Comparison of ENCODE assay signal across 17 cellular contexts in the genomic region with DNA sequence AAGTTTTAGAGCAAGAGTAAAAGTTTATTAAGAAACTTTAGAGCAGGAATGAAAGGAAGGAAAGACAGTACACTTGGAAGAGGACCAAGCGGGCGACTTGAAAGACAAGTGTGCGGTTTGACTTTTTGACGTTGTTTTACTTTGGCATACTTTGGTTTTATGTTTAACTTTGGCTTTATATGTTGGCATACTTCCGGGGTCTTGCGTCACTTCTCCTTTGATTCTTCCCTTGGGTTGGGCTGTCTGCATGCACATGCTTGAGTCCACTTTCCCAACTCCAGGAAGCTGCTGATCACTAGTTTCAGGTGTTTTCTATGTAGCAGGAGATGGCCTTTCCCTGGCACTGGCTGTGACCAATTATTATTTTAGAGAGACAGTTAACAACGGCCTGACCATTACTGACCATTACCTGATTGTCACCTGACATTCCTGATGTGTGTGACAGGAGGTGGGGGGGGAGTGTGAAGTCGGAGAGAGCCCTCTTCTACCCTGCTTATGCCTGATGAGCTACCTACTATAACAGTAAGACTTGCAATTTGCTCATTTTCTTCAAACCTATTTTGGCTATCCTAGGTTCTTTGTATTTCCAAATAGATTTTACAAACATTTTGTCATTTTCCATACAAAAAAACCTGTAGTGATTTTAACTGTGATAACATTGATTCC. TPM values are rescaled to one million over a fixed set of nuclear protein-coding genes. Genes with fewer than 3 reads are reported as not detected.
DNase-seq lines count a peak whose midpoint lies in the region; ATAC-seq and TF ChIP-seq lines count a peak whose summit lies in the region.
"Had no signal": no experiment of that assay in that cellular context is flagged by ENCODE, and none has a peak within 500 bp of the region (broad histone marks: within the 10 kb centered on the region; RNA-seq: fewer than 3 reads in every experiment).

No MANE protein-coding gene starts in this region.

- intact Hi-C loops in Calu3 (cut with micrococcal nuclease; ENCODE audit: unreplicated experiment) (loop anchor here (5.0 kb wide), 1 partner anchor 78 kb away; a partner anchor contains a TSS), esophagus squamous epithelium (cut with DNase I) (no loop called here)
- intact Hi-C loops in activated CD4-positive, alpha-beta memory T cell treated with anti-CD3 and anti-CD28 coated beads for 36 hours (cut with micrococcal nuclease): no loop called here

- H3K9me3 Mint-ChIP-seq in Calu3 (ENCODE audit: low read depth, unreplicated experiment): peaks cover 3% of the 10 kb centered on the region
- H3K9me3 Mint-ChIP-seq in activated T-helper 17 cell treated with anti-CD3 and anti-CD28 coated beads, Interleukin-2, amount 50 U/mL, for 72 hours: no peaks in the 10 kb centered on the region
- peaks cover 17% of the 10 kb centered on the region for H3K9me3 Mint-ChIP-seq in activated CD4-positive, alpha-beta memory T cell treated with anti-CD3 and anti-CD28 coated beads for 36 hours

- peaks cover 22% of the 10 kb centered on the region for H3K4me1 Mint-ChIP-seq in Calu3 (ENCODE audit: low read depth, unreplicated experiment)
- H3K4me1 Mint-ChIP-seq in activated T-helper 17 cell treated with anti-CD3 and anti-CD28 coated beads, Interleukin-2, amount 50 U/mL, for 72 hours: peaks cover 17% of the 10 kb centered on the region
- peaks cover 27% of the 10 kb centered on the region for H3K4me1 Mint-ChIP-seq in activated CD4-positive, alpha-beta memory T cell treated with anti-CD3 and anti-CD28 coated beads for 36 hours (ENCODE audit: low read depth)

- TF ChIP-seq POLR2A in esophagus squamous epithelium (IDR thresholded peaks at IDR 0.05): no peak

- DNase-seq in Calu3: peak; percentile 78
- DNase-seq in RPMI7951 (ENCODE audit: low read depth): peak; percentile 77
- no peak for DNase-seq in esophagus squamous epithelium (lab: John Stamatoyannopoulos, UW)
- no peak for DNase-seq in effector CD8-positive, alpha-beta T cell (lab: John Stamatoyannopoulos, UW)
- no peak for DNase-seq in activated CD4-positive, alpha-beta memory T cell treated with anti-CD3 and anti-CD28 coated beads for 36 hours
- no peak for DNase-seq in NCI-H446 treated with DMSO at 0.1 percent for 48 hours (lab: John Stamatoyannopoulos, UW)
- DNase-seq: activated CD4-positive, alpha-beta T cell treated with anti-CD3 and anti-CD28 coated beads for 4 hours; activated T-cell treated with anti-CD3 and anti-CD28 coated beads, Interleukin-2, amount 50 U/mL, for 1 hour; cerebellar nuclear complex; DMS 273 treated with DMSO at 0.1 percent for 48 hours; NCI-H2081 treated with DMSO at 0.1 percent for 48 hours; stimulated activated naive B cell treated with anti-CD40 and anti-IgM and Interleukin-4, amounts not matched to agents 10 μg/mL and 1 μg/mL and 100 μg/mL, for 72 hours; uterus had no signal

- peaks cover 9% of the 10 kb centered on the region for H3K36me3 Mint-ChIP-seq in Calu3 (ENCODE audit: insufficient read depth, unreplicated experiment)
- H3K36me3 Mint-ChIP-seq in activated T-helper 17 cell treated with anti-CD3 and anti-CD28 coated beads, Interleukin-2, amount 50 U/mL, for 72 hours (ENCODE audit: low read depth): no peaks in the 10 kb centered on the region
- H3K36me3 Mint-ChIP-seq in activated CD4-positive, alpha-beta memory T cell treated with anti-CD3 and anti-CD28 coated beads for 36 hours: peaks cover 5% of the 10 kb centered on the region

- TF ChIP-seq CTCF in Calu3 (IDR thresholded peaks at IDR 0.05; ENCODE audit: unreplicated experiment) (no peak), esophagus squamous epithelium (IDR thresholded peaks at IDR 0.05) (no peak)

- H3K4me3 ChIP-seq in esophagus squamous epithelium (no peak overlapping the region), mucosa of stomach (ENCODE audit: low read length) (no peak overlapping the region)
- H3K4me3 ChIP-seq: uterus had no signal

- CTCF ChIA-PET in Calu3 (lab: Charles Lee): no interaction called here
- CTCF ChIA-PET in activated CD4-positive, alpha-beta memory T cell treated with anti-CD3 and anti-CD28 coated beads for 36 hours (lab: Charles Lee): no interaction called here

- no peak for ATAC-seq in activated T-helper 17 cell treated with anti-CD3 and anti-CD28 coated beads, Interleukin-2, amount 50 U/mL, for 72 hours (replicated peaks)
- ATAC-seq: stimulated activated naive B cell treated with anti-CD40 and anti-IgM and Interleukin-4, amounts not matched to agents 10 μg/mL and 1 μg/mL and 100 μg/mL, for 72 hours had no signal

- H3K27ac Mint-ChIP-seq in Calu3 (ENCODE audit: unreplicated experiment): peak overlapping the region; percentile 81
- no peak overlapping the region for H3K27ac Mint-ChIP-seq in activated T-helper 17 cell treated with anti-CD3 and anti-CD28 coated beads, Interleukin-2, amount 50 U/mL, for 72 hours
- H3K27ac Mint-ChIP-seq in activated CD4-positive, alpha-beta memory T cell treated with anti-CD3 and anti-CD28 coated beads for 36 hours: no peak overlapping the region
- H3K27ac Mint-ChIP-seq: stimulated activated naive B cell treated with anti-CD40 and anti-IgM and Interleukin-4, amounts not matched to agents 10 μg/mL and 1 μg/mL and 100 μg/mL, for 72 hours; T-helper 1 cell treated with Interleukin-12 subunit alpha and Interleukin-12 subunit beta and Interleukin-4 antibody, amounts not matched to agents 30 μg/mL and 1 μg/mL, for 36 hours had no signal

- H3K27me3 Mint-ChIP-seq in Calu3 (ENCODE audit: unreplicated experiment): no peaks in the 10 kb centered on the region
- H3K27me3 Mint-ChIP-seq in activated T-helper 17 cell treated with anti-CD3 and anti-CD28 coated beads, Interleukin-2, amount 50 U/mL, for 72 hours: no peaks in the 10 kb centered on the region
- H3K27me3 Mint-ChIP-seq in activated CD4-positive, alpha-beta memory T cell treated with anti-CD3 and anti-CD28 coated beads for 36 hours: no peaks in the 10 kb centered on the region
- H3K27me3 Mint-ChIP-seq: stimulated activated naive B cell treated with anti-CD40 and anti-IgM and Interleukin-4, amounts not matched to agents 10 μg/mL and 1 μg/mL and 100 μg/mL, for 72 hours had no signal

- H3K4me3 Mint-ChIP-seq in Calu3 (ENCODE audit: low read depth, unreplicated experiment): no peak overlapping the region
- H3K4me3 Mint-ChIP-seq in activated T-helper 17 cell treated with anti-CD3 and anti-CD28 coated beads, Interleukin-2, amount 50 U/mL, for 72 hours: no peak overlapping the region
- no peak overlapping the region for H3K4me3 Mint-ChIP-seq in activated CD4-positive, alpha-beta memory T cell treated with anti-CD3 and anti-CD28 coated beads for 36 hours
- H3K4me3 Mint-ChIP-seq: stimulated activated naive B cell treated with anti-CD40 and anti-IgM and Interleukin-4, amounts not matched to agents 10 μg/mL and 1 μg/mL and 100 μg/mL, for 72 hours; T-helper 1 cell treated with Interleukin-12 subunit alpha and Interleukin-12 subunit beta and Interleukin-4 antibody, amounts not matched to agents 30 μg/mL and 1 μg/mL, for 36 hours had no signal

- H3K36me3 ChIP-seq in esophagus squamous epithelium: no peaks in the 10 kb centered on the region
- no peaks in the 10 kb centered on the region for H3K36me3 ChIP-seq in mucosa of stomach (ENCODE audit: control insufficient read depth, insufficient read depth, low read length)
- H3K36me3 ChIP-seq: uterus had no signal

- WGBS in esophagus squamous epithelium, 2 donors: 32 to 65% methylated on average over 8 of the region's 8 CpGs

- H3K9me3 ChIP-seq in esophagus squamous epithelium: no peaks in the 10 kb centered on the region
- no peaks in the 10 kb centered on the region for H3K9me3 ChIP-seq in mucosa of stomach (ENCODE audit: control insufficient read depth, low read length)
- H3K9me3 ChIP-seq: uterus had no signal

- H3K9ac ChIP-seq in mucosa of stomach (ENCODE audit: low read length): peak overlapping the region; percentile 9

- no TSS peak for BruUV-seq in Calu3 (replicated peaks; lab: Mats Ljungman, UMichigan)

- POLR2A ChIA-PET in activated CD4-positive, alpha-beta memory T cell treated with anti-CD3 and anti-CD28 coated beads for 36 hours (lab: Charles Lee): no interaction called here

- H3K4me1 ChIP-seq in esophagus squamous epithelium (peaks cover 4 to 26% (median 8%) of the 10 kb centered on the region in 3 donors), mucosa of stomach (ENCODE audit: control insufficient read depth, insufficient read depth, low read length) (peaks cover 14% of the 10 kb centered on the region)
- H3K4me1 ChIP-seq: uterus had no signal

- H3K27ac ChIP-seq in esophagus squamous epithelium: peak overlapping the region in 3 of 4 donors; percentile 58 to 72 (median 62)
- H3K27ac ChIP-seq: uterus had no signal

- H3K27me3 ChIP-seq in esophagus squamous epithelium: no peaks in the 10 kb centered on the region
- no peaks in the 10 kb centered on the region for H3K27me3 ChIP-seq in mucosa of stomach (ENCODE audit: control insufficient read depth, insufficient read depth, low read length)
- H3K27me3 ChIP-seq: uterus had no signal

RNA-seq across cellular contexts. Expression of a gene that starts 45.5 kb away (rescaled TPM):
- total RNA-seq in Calu3 (2022) (not detected in 2 replicates), esophagus squamous epithelium (1 to 10 TPM in 1 of 4 donors, under 1 TPM in 3; 0.21 to 6.5 (median 0.41) TPM)
- total RNA-seq in RPMI7951 (2014; rRNA removed; shearing (Covaris generic)): not detected in 2 replicates
- total RNA-seq in activated T-helper 17 cell treated with anti-CD3 and anti-CD28 coated beads, Interleukin-2, amount 50 U/mL, for 72 hours: 10 to 100 TPM; 17.2 to 20.1 TPM
- total RNA-seq in activated CD4-positive, alpha-beta memory T cell treated with anti-CD3 and anti-CD28 coated beads for 36 hours: 10 to 100 TPM; 37.9 to 38.7 TPM
- total RNA-seq: fibroblast of lung had no signal

Comparison
In these comparisons a context has a peak if more than half of its experiments do, and no peak if none do; other contexts are left out.
1. DNase-seq: peak in Calu3 (single experiment) and RPMI7951 (single experiment); none in esophagus squamous epithelium (single experiment), effector CD8-positive, alpha-beta T cell (single experiment), activated CD4-positive, alpha-beta memory T cell treated with anti-CD3 and anti-CD28 coated beads for 36 hours (single experiment) and NCI-H446 treated with DMSO at 0.1 percent for 48 hours (single experiment).